21 cellular contexts compared by ENCODE assay signal in genomic region chr9:129875687-129876395, GRCh38. TPM values are rescaled to one million over a fixed set of nuclear protein-coding genes. Genes with fewer than 3 reads are reported as not detected.
A peak's percentile ranks its signal among the peaks of the same experiment; 100 is the strongest.
DNase-seq lines count a peak whose midpoint lies in the region; ATAC-seq and TF ChIP-seq lines count a peak whose summit lies in the region.
"Had no signal": no experiment of that assay in that cellular context is flagged by ENCODE, and none has a peak within 500 bp of the region (broad histone marks: within the 10 kb centered on the region; RNA-seq: fewer than 3 reads in every experiment).

No MANE protein-coding gene starts in this region.

- POLR2A ChIA-PET in activated CD8-positive, alpha-beta T cell treated with anti-CD3 and anti-CD28 coated beads, Interleukin-2, amount 10 ng/mL, durations not matched to agents 7 days and 5 days (lab: Charles Lee) = interaction anchor here (0.6 to 1.3 kb wide), 4 partner anchors 11 to 17 kb away, joined by 3 to 5 read pairs (median 3); no protein-coding TSS in a partner anchor
- POLR2A ChIA-PET in activated CD8-positive, alpha-beta T cell treated with anti-CD3 and anti-CD28 coated beads for 36 hours (lab: Charles Lee) = interaction anchor here (1.0 to 4.4 kb wide), 2 partner anchors 7 to 41 kb away, joined by 3 to 31 read pairs; partner anchors contain the start of genes C9orf78 and USP20
- POLR2A ChIA-PET in IMR-90 (lab: Charles Lee; ENCODE audit: unreplicated experiment) = no interaction called here
- POLR2A ChIA-PET in activated naive CD8-positive, alpha-beta T cell treated with anti-CD3 and anti-CD28 coated beads, Interleukin-2, amount 10 ng/mL, durations not matched to agents 7 days and 5 days (lab: Charles Lee) = interaction anchor here (1.0 kb wide), 1 partner anchor 11 kb away, joined by 3 read pairs; no protein-coding TSS in a partner anchor
- POLR2A ChIA-PET in naive thymus-derived CD4-positive, alpha-beta T cell (lab: Charles Lee) = interaction anchor here (0.8 to 1.1 kb wide), 2 partner anchors 37 to 39 kb away, joined by 3 read pairs; no protein-coding TSS in a partner anchor

- H2AK9ac ChIP-seq in IMR-90 (replicated peaks; ENCODE audit: low read depth, low read length, poor library complexity) = peak overlapping the region; percentile 42

- H2BK5ac ChIP-seq in IMR-90 (ENCODE audit: low read depth, low read length, poor library complexity, severe bottlenecking) = no peak overlapping the region

- DNase-seq in activated CD8-positive, alpha-beta T cell treated with anti-CD3 and anti-CD28 coated beads, Interleukin-2, amount 10 ng/mL, durations not matched to agents 7 days and 5 days = no peak
- DNase-seq in activated CD8-positive, alpha-beta T cell treated with anti-CD3 and anti-CD28 coated beads for 36 hours = no peak
- peak; percentile 22 for DNase-seq in IMR-90
- no peak for DNase-seq in activated naive CD8-positive, alpha-beta T cell treated with anti-CD3 and anti-CD28 coated beads, Interleukin-2, amount 10 ng/mL, durations not matched to agents 7 days and 5 days
- no peak for DNase-seq in naive thymus-derived CD4-positive, alpha-beta T cell
- DNase-seq in endodermal cell = no peak
- DNase-seq in NCI-H2107 (lab: John Stamatoyannopoulos, UW) = no peak
- DNase-seq: activated CD4-positive, alpha-beta T cell treated with anti-CD3 and anti-CD28 coated beads, Interleukin-2, amount 50 U/mL, for 4 hours; activated gamma-delta T cell treated with Interleukin-2 at 50 U/mL for 16 hours; activated T-cell treated with anti-CD3 and anti-CD28 coated beads for 4 hours; amniotic stem cell; Caco-2; heart right ventricle; NCI-H187 treated with DMSO at 0.1 percent for 48 hours; nephron progenitor cell; sigmoid colon had no signal

- no peak overlapping the region for H3K4ac ChIP-seq in IMR-90 (ENCODE audit: low read depth, low read length)

- no peak overlapping the region for H3K56ac ChIP-seq in IMR-90 (ENCODE audit: extremely low read depth, insufficient read depth, low read length)

- H2AFZ ChIP-seq in IMR-90 (replicated peaks; ENCODE audit: low read length, poor library complexity) = no peak overlapping the region

- H3K14ac ChIP-seq in IMR-90 (replicated peaks; ENCODE audit: low read depth, low read length) = no peak overlapping the region

- H2BK20ac ChIP-seq in IMR-90 (ENCODE audit: low read depth, low read length) = no peak overlapping the region

- H4K8ac ChIP-seq in IMR-90 (ENCODE audit: low read depth in 2 of 2, low read length in 2 of 2) = no peak overlapping the region

- BruUV-seq in IMR-90 (replicated peaks; lab: Mats Ljungman, UMichigan) = no TSS peak

- no peak overlapping the region for H4K91ac ChIP-seq in IMR-90 (ENCODE audit: insufficient read depth, low read depth, low read length)

- no peak for TF ChIP-seq POLR2A in IMR-90 (IDR thresholded peaks at IDR 0.05; ENCODE audit: low read depth, low read length)

- dilution Hi-C loops in IMR-90 (cut with HindIII; ENCODE audit: low sequenced_read_pairs, unreplicated experiment) = no loop called here

- no peaks in the 10 kb centered on the region for H3K27me3 Mint-ChIP-seq in activated CD8-positive, alpha-beta T cell treated with anti-CD3 and anti-CD28 coated beads, Interleukin-2, amount 10 ng/mL, durations not matched to agents 7 days and 5 days (ENCODE audit: low read depth)
- H3K27me3 Mint-ChIP-seq in activated CD8-positive, alpha-beta T cell treated with anti-CD3 and anti-CD28 coated beads for 36 hours = no peaks in the 10 kb centered on the region
- H3K27me3 Mint-ChIP-seq in activated naive CD8-positive, alpha-beta T cell treated with anti-CD3 and anti-CD28 coated beads, Interleukin-2, amount 10 ng/mL, durations not matched to agents 7 days and 5 days = no peaks in the 10 kb centered on the region
- H3K27me3 Mint-ChIP-seq in naive thymus-derived CD4-positive, alpha-beta T cell = no peaks in the 10 kb centered on the region
- H3K27me3 Mint-ChIP-seq in endodermal cell (ENCODE audit: insufficient read depth) = no peaks in the 10 kb centered on the region
- H3K27me3 Mint-ChIP-seq: B cell had no signal

- in situ Hi-C loops in IMR-90 (cut with MboI; ENCODE audit: low sequenced_read_pairs) = loop anchor here (25.0 kb wide), 1 partner anchor 186 kb away; the partner anchor contains the start of gene GPR107

- 99% methylated on average over 16 of the region's 27 CpGs; no CpG with 5 or more reads in 1 of the 2 experiments for WGBS in IMR-90 (ENCODE audit: extremely low coverage in 2 of 2, insufficient read length in 1 of 2), 2 experiments
- 93 to 96% methylated on average over 20 to 27 of the region's 27 CpGs for WGBS in endodermal cell (ENCODE audit: insufficient coverage in 1 of 2, insufficient read length in 1 of 2), 2 experiments

- peaks cover 54% of the 10 kb centered on the region for H3K4me1 Mint-ChIP-seq in activated CD8-positive, alpha-beta T cell treated with anti-CD3 and anti-CD28 coated beads, Interleukin-2, amount 10 ng/mL, durations not matched to agents 7 days and 5 days (ENCODE audit: low read depth)
- peaks cover 22% of the 10 kb centered on the region for H3K4me1 Mint-ChIP-seq in activated CD8-positive, alpha-beta T cell treated with anti-CD3 and anti-CD28 coated beads for 36 hours (ENCODE audit: low read depth)
- H3K4me1 Mint-ChIP-seq in activated naive CD8-positive, alpha-beta T cell treated with anti-CD3 and anti-CD28 coated beads, Interleukin-2, amount 10 ng/mL, durations not matched to agents 7 days and 5 days = peaks cover 18% of the 10 kb centered on the region
- H3K4me1 Mint-ChIP-seq in naive thymus-derived CD4-positive, alpha-beta T cell = peaks cover 18 to 50% (median 28%) of the 10 kb centered on the region in 7 donors
- H3K4me1 Mint-ChIP-seq in endodermal cell = no peaks in the 10 kb centered on the region

- H3K27ac ChIP-seq in IMR-90 (ENCODE audit: insufficient read depth, low read length) (no peak overlapping the region), endodermal cell (ENCODE audit: low read depth, low read length) (no peak overlapping the region)
- H3K27ac ChIP-seq in naive thymus-derived CD4-positive, alpha-beta T cell (ENCODE audit: low read depth, low read length) = peak overlapping the region; percentile 29
- H3K27ac ChIP-seq: sigmoid colon had no signal

- H2AK5ac ChIP-seq in IMR-90 (ENCODE audit: low read depth, low read length) = no peak overlapping the region

- no peaks in the 10 kb centered on the region for H3K27me3 ChIP-seq in IMR-90 (ENCODE audit: control insufficient read depth, insufficient read depth, low read length)
- no peaks in the 10 kb centered on the region for H3K27me3 ChIP-seq in naive thymus-derived CD4-positive, alpha-beta T cell (ENCODE audit: control insufficient read depth in 2 of 2, insufficient read depth in 2 of 2, low read length in 2 of 2)
- H3K27me3 ChIP-seq in endodermal cell (ENCODE audit: control insufficient read depth, insufficient read depth, low read length, poor library complexity, severe bottlenecking) = no peaks in the 10 kb centered on the region
- H3K27me3 ChIP-seq: heart right ventricle, sigmoid colon had no signal

- intact Hi-C loops in activated CD8-positive, alpha-beta T cell treated with anti-CD3 and anti-CD28 coated beads for 36 hours (cut with micrococcal nuclease) = no loop called here
- intact Hi-C loops in IMR-90 (cut with micrococcal nuclease) = no loop called here
- intact Hi-C loops in naive thymus-derived CD4-positive, alpha-beta T cell (cut with micrococcal nuclease) = no loop called here

- peak overlapping the region; percentile 86 for H3K27ac Mint-ChIP-seq in activated CD8-positive, alpha-beta T cell treated with anti-CD3 and anti-CD28 coated beads, Interleukin-2, amount 10 ng/mL, durations not matched to agents 7 days and 5 days
- H3K27ac Mint-ChIP-seq in activated CD8-positive, alpha-beta T cell treated with anti-CD3 and anti-CD28 coated beads for 36 hours = no peak overlapping the region
- peak overlapping the region; percentile 34 for H3K27ac Mint-ChIP-seq in activated naive CD8-positive, alpha-beta T cell treated with anti-CD3 and anti-CD28 coated beads, Interleukin-2, amount 10 ng/mL, durations not matched to agents 7 days and 5 days
- H3K27ac Mint-ChIP-seq in naive thymus-derived CD4-positive, alpha-beta T cell = no peak overlapping the region
- no peak overlapping the region for H3K27ac Mint-ChIP-seq in endodermal cell
- H3K27ac Mint-ChIP-seq: B cell, nephron progenitor cell had no signal

- no peak overlapping the region for H3K4me2 ChIP-seq in IMR-90 (ENCODE audit: low read depth, low read length)
- H3K4me2 ChIP-seq: SK-N-SH had no signal

- H4K5ac ChIP-seq in IMR-90 (ENCODE audit: low read depth, low read length) = no peak overlapping the region

- no peak overlapping the region for H2BK120ac ChIP-seq in IMR-90 (ENCODE audit: low read depth, low read length)

- H3K4me3 ChIP-seq in IMR-90 (ENCODE audit: insufficient read depth, low read depth, low read length) (no peak overlapping the region), endodermal cell (ENCODE audit: low read length) (no peak overlapping the region)
- H3K4me3 ChIP-seq in naive thymus-derived CD4-positive, alpha-beta T cell (ENCODE audit: low read length) = no peak overlapping the region
- H3K4me3 ChIP-seq: heart right ventricle, sigmoid colon had no signal

- no peak for ATAC-seq in activated CD8-positive, alpha-beta T cell treated with anti-CD3 and anti-CD28 coated beads, Interleukin-2, amount 10 ng/mL, durations not matched to agents 7 days and 5 days
- ATAC-seq in activated CD8-positive, alpha-beta T cell treated with anti-CD3 and anti-CD28 coated beads for 36 hours = no peak
- ATAC-seq in IMR-90 (ENCODE audit: low read depth) = no peak
- ATAC-seq in activated naive CD8-positive, alpha-beta T cell treated with anti-CD3 and anti-CD28 coated beads, Interleukin-2, amount 10 ng/mL, durations not matched to agents 7 days and 5 days (ENCODE audit: low read depth) = no peak
- ATAC-seq in naive thymus-derived CD4-positive, alpha-beta T cell = no peak
- ATAC-seq in GM21423 (IDR thresholded peaks at IDR 0.05; ENCODE audit: unreplicated experiment) = no peak
- ATAC-seq: left lobe of liver, Panc1 had no signal

- no peak overlapping the region for H3K9ac ChIP-seq in IMR-90 (ENCODE audit: low read depth, low read length)
- no peak overlapping the region for H3K9ac ChIP-seq in endodermal cell (ENCODE audit: extremely low read depth, low read length, poor library complexity, severe bottlenecking)
- H3K9ac ChIP-seq: SK-N-SH had no signal

- no peaks in the 10 kb centered on the region for H3K79me1 ChIP-seq in IMR-90 (ENCODE audit: low read depth in 1 of 2, low read length in 2 of 2)

- H4K20me1 ChIP-seq in IMR-90 (ENCODE audit: insufficient read depth, low read length) = no peaks in the 10 kb centered on the region

- H3K18ac ChIP-seq in IMR-90 (ENCODE audit: low read depth, low read length) = no peak overlapping the region

- no peaks in the 10 kb centered on the region for H3K9me3 Mint-ChIP-seq in activated CD8-positive, alpha-beta T cell treated with anti-CD3 and anti-CD28 coated beads, Interleukin-2, amount 10 ng/mL, durations not matched to agents 7 days and 5 days (ENCODE audit: insufficient read depth)
- H3K9me3 Mint-ChIP-seq in activated CD8-positive, alpha-beta T cell treated with anti-CD3 and anti-CD28 coated beads for 36 hours = no peaks in the 10 kb centered on the region
- no peaks in the 10 kb centered on the region for H3K9me3 Mint-ChIP-seq in activated naive CD8-positive, alpha-beta T cell treated with anti-CD3 and anti-CD28 coated beads, Interleukin-2, amount 10 ng/mL, durations not matched to agents 7 days and 5 days
- no peaks in the 10 kb centered on the region for H3K9me3 Mint-ChIP-seq in naive thymus-derived CD4-positive, alpha-beta T cell
- H3K9me3 Mint-ChIP-seq in endodermal cell = no peaks in the 10 kb centered on the region
- H3K9me3 Mint-ChIP-seq: nephron progenitor cell had no signal

- H3K4me1 ChIP-seq in IMR-90 (ENCODE audit: control insufficient read depth, insufficient read depth, low read length) (no peaks in the 10 kb centered on the region), endodermal cell (ENCODE audit: control insufficient read depth, insufficient read depth, low read length) (no peaks in the 10 kb centered on the region)
- peaks cover 9 to 14% of the 10 kb centered on the region in 2 donors for H3K4me1 ChIP-seq in naive thymus-derived CD4-positive, alpha-beta T cell (ENCODE audit: control insufficient read depth in 2 of 2, insufficient read depth in 2 of 2, low read length in 2 of 2)
- H3K4me1 ChIP-seq: Caco-2, heart right ventricle had no signal

- no peak for TF ChIP-seq CTCF in activated CD8-positive, alpha-beta T cell treated with anti-CD3 and anti-CD28 coated beads for 36 hours (IDR thresholded peaks at IDR 0.05)
- TF ChIP-seq CTCF in IMR-90 (conservative IDR thresholded peaks at IDR 0.05; ENCODE audit: low read depth, low read length) (no peak), endodermal cell (conservative IDR thresholded peaks at IDR 0.05) (no peak)

- H2BK15ac ChIP-seq in IMR-90 (ENCODE audit: low read depth, low read length) = no peak overlapping the region

- H3K23ac ChIP-seq in IMR-90 (ENCODE audit: low read depth, low read length) = no peak overlapping the region

- H3K9me3 ChIP-seq in IMR-90 (ENCODE audit: control insufficient read depth, insufficient read depth, low read length) (no peaks in the 10 kb centered on the region), endodermal cell (ENCODE audit: control insufficient read depth, low read length) (no peaks in the 10 kb centered on the region)
- H3K9me3 ChIP-seq in naive thymus-derived CD4-positive, alpha-beta T cell (ENCODE audit: control insufficient read depth in 2 of 3, low read length in 3 of 3) = no peaks in the 10 kb centered on the region
- H3K9me3 ChIP-seq: Caco-2, heart right ventricle, sigmoid colon, SK-N-SH had no signal

- peaks cover 43% of the 10 kb centered on the region for H3K36me3 ChIP-seq in IMR-90 (ENCODE audit: control insufficient read depth, insufficient read depth, low read length)
- H3K36me3 ChIP-seq in naive thymus-derived CD4-positive, alpha-beta T cell (ENCODE audit: control insufficient read depth in 2 of 3, insufficient read depth in 3 of 3, low read length in 3 of 3) = peaks cover 0 to 56% (median 0%) of the 10 kb centered on the region in 3 experiments
- H3K36me3 ChIP-seq in endodermal cell (ENCODE audit: control insufficient read depth, insufficient read depth, low read length) = peaks cover 10% of the 10 kb centered on the region

- H3K9me1 ChIP-seq in IMR-90 (ENCODE audit: insufficient read depth, low read length) = peaks cover 3% of the 10 kb centered on the region; the same call in 1 of the 2 replicates

- peaks cover 72% of the 10 kb centered on the region for H3K36me3 Mint-ChIP-seq in activated CD8-positive, alpha-beta T cell treated with anti-CD3 and anti-CD28 coated beads, Interleukin-2, amount 10 ng/mL, durations not matched to agents 7 days and 5 days (ENCODE audit: low read depth)
- peaks cover 34% of the 10 kb centered on the region for H3K36me3 Mint-ChIP-seq in activated CD8-positive, alpha-beta T cell treated with anti-CD3 and anti-CD28 coated beads for 36 hours (ENCODE audit: low read depth)
- H3K36me3 Mint-ChIP-seq in activated naive CD8-positive, alpha-beta T cell treated with anti-CD3 and anti-CD28 coated beads, Interleukin-2, amount 10 ng/mL, durations not matched to agents 7 days and 5 days = peaks cover 24% of the 10 kb centered on the region
- H3K36me3 Mint-ChIP-seq in naive thymus-derived CD4-positive, alpha-beta T cell = peaks cover 4 to 34% (median 13%) of the 10 kb centered on the region in 5 donors
- peaks cover 31% of the 10 kb centered on the region for H3K36me3 Mint-ChIP-seq in endodermal cell (ENCODE audit: low read depth)

- CTCF ChIA-PET in activated CD8-positive, alpha-beta T cell treated with anti-CD3 and anti-CD28 coated beads, Interleukin-2, amount 10 ng/mL, durations not matched to agents 7 days and 5 days (lab: Charles Lee) = interaction anchor here (0.9 kb wide), 1 partner anchor 37 kb away, joined by 3 read pairs; no protein-coding TSS in a partner anchor
- CTCF ChIA-PET in activated CD8-positive, alpha-beta T cell treated with anti-CD3 and anti-CD28 coated beads for 36 hours (lab: Charles Lee) = interaction anchor here (1.1 to 1.4 kb wide), 2 partner anchors 8 to 11 kb away, joined by 3 read pairs; no protein-coding TSS in a partner anchor
- CTCF ChIA-PET in IMR-90 (lab: Yijun Ruan, JAX) = no interaction called here
- CTCF ChIA-PET in naive thymus-derived CD4-positive, alpha-beta T cell (lab: Charles Lee) = interaction anchor here (1.0 kb wide), 1 partner anchor 9 kb away, joined by 3 read pairs; no protein-coding TSS in a partner anchor

- no peak overlapping the region for H3K4me3 Mint-ChIP-seq in activated CD8-positive, alpha-beta T cell treated with anti-CD3 and anti-CD28 coated beads, Interleukin-2, amount 10 ng/mL, durations not matched to agents 7 days and 5 days
- H3K4me3 Mint-ChIP-seq in activated CD8-positive, alpha-beta T cell treated with anti-CD3 and anti-CD28 coated beads for 36 hours = no peak overlapping the region
- H3K4me3 Mint-ChIP-seq in activated naive CD8-positive, alpha-beta T cell treated with anti-CD3 and anti-CD28 coated beads, Interleukin-2, amount 10 ng/mL, durations not matched to agents 7 days and 5 days = no peak overlapping the region
- no peak overlapping the region for H3K4me3 Mint-ChIP-seq in naive thymus-derived CD4-positive, alpha-beta T cell
- no peak overlapping the region for H3K4me3 Mint-ChIP-seq in endodermal cell
- H3K4me3 Mint-ChIP-seq: B cell, nephron progenitor cell had no signal

- no peak for TF ChIP-seq RAD21 in IMR-90 (IDR thresholded peaks at IDR 0.05; ENCODE audit: low read length)

RNA-seq across cellular contexts. Expression of gene USP20, which starts 40.6 kb away (rescaled TPM):
- total RNA-seq in activated CD8-positive, alpha-beta T cell treated with anti-CD3 and anti-CD28 coated beads, Interleukin-2, amount 10 ng/mL, durations not matched to agents 7 days and 5 days = 10 to 100 TPM; 86.2 to 87.4 TPM
- 10 to 100 TPM; 55.3 to 55.9 TPM for total RNA-seq in activated CD8-positive, alpha-beta T cell treated with anti-CD3 and anti-CD28 coated beads for 36 hours
- total RNA-seq in IMR-90 (2012; rRNA removed) = 3.8 and 4.4 TPM in 2 replicates
- 21.6 and 26.4 TPM in 2 replicates for polyA plus RNA-seq in IMR-90 (2012; rRNA removed)
- polyA plus RNA-seq in IMR-90 (2012; cell fraction: cytosol; rRNA removed) = 11.6 and 19.9 TPM in 2 replicates
- polyA plus RNA-seq in IMR-90 (2012; cell fraction: nucleus; rRNA removed; ENCODE audit: low replicate concordance) = 70.4 and 183 TPM in 2 replicates
- 100 to 1,000 TPM; 107 to 111 TPM for total RNA-seq in activated naive CD8-positive, alpha-beta T cell treated with anti-CD3 and anti-CD28 coated beads, Interleukin-2, amount 10 ng/mL, durations not matched to agents 7 days and 5 days
- 100 to 1,000 TPM in 3 of 5 experiments, 10 to 100 TPM in 2; 94.9 to 156 (median 118) TPM for total RNA-seq in naive thymus-derived CD4-positive, alpha-beta T cell
- polyA plus RNA-seq in naive thymus-derived CD4-positive, alpha-beta T cell = 10 to 100 TPM; 41.0 to 87.2 TPM
- total RNA-seq in endodermal cell = 10 to 100 TPM; 24.4 to 25.8 TPM
- polyA plus RNA-seq in endodermal cell (2013, experiment 1 of 2) = 23.8 TPM
- polyA plus RNA-seq in endodermal cell (2013, experiment 2 of 2) = 20.7 TPM

RNA-seq across cellular contexts. Expression of gene C9orf78, which starts 40.8 kb away (rescaled TPM):
- total RNA-seq in activated CD8-positive, alpha-beta T cell treated with anti-CD3 and anti-CD28 coated beads, Interleukin-2, amount 10 ng/mL, durations not matched to agents 7 days and 5 days = 10 to 100 TPM; 89.7 to 91.7 TPM
- total RNA-seq in activated CD8-positive, alpha-beta T cell treated with anti-CD3 and anti-CD28 coated beads for 36 hours = 10 to 100 TPM; 44.5 to 51.7 TPM
- total RNA-seq in IMR-90 (2012; rRNA removed) (29.8 and 57.5 TPM in 2 replicates), endodermal cell (10 to 100 TPM; 29.9 to 34.1 TPM)
- 36.7 and 46.0 TPM in 2 replicates for polyA plus RNA-seq in IMR-90 (2012; rRNA removed)
- polyA plus RNA-seq in IMR-90 (2012; cell fraction: cytosol; rRNA removed) = 18.7 and 18.8 TPM in 2 replicates
- 3.1 and 12.3 TPM in 2 replicates for polyA plus RNA-seq in IMR-90 (2012; cell fraction: nucleus; rRNA removed; ENCODE audit: low replicate concordance)
- 10 to 100 TPM; 71.4 to 73.4 TPM for total RNA-seq in activated naive CD8-positive, alpha-beta T cell treated with anti-CD3 and anti-CD28 coated beads, Interleukin-2, amount 10 ng/mL, durations not matched to agents 7 days and 5 days
- 100 to 1,000 TPM in 2 of 5 experiments, 10 to 100 TPM in 3; 66.2 to 118 (median 95.8) TPM for total RNA-seq in naive thymus-derived CD4-positive, alpha-beta T cell
- 100 to 1,000 TPM; 175 to 234 TPM for polyA plus RNA-seq in naive thymus-derived CD4-positive, alpha-beta T cell
- 42.8 TPM for polyA plus RNA-seq in endodermal cell (2013, experiment 1 of 2)
- 38.7 TPM for polyA plus RNA-seq in endodermal cell (2013, experiment 2 of 2)

RNA-seq across cellular contexts. Expression of gene TOR1A, which starts 51.9 kb away (rescaled TPM):
- total RNA-seq in activated CD8-positive, alpha-beta T cell treated with anti-CD3 and anti-CD28 coated beads, Interleukin-2, amount 10 ng/mL, durations not matched to agents 7 days and 5 days = 10 to 100 TPM; 54.6 to 58.4 TPM
- total RNA-seq in activated CD8-positive, alpha-beta T cell treated with anti-CD3 and anti-CD28 coated beads for 36 hours = 10 to 100 TPM; 31.9 to 32.4 TPM
- 27.1 and 34.4 TPM in 2 replicates for total RNA-seq in IMR-90 (2012; rRNA removed)
- polyA plus RNA-seq in IMR-90 (2012; rRNA removed) = 67.5 and 74.2 TPM in 2 replicates
- 38.0 and 47.1 TPM in 2 replicates for polyA plus RNA-seq in IMR-90 (2012; cell fraction: cytosol; rRNA removed)
- polyA plus RNA-seq in IMR-90 (2012; cell fraction: nucleus; rRNA removed; ENCODE audit: low replicate concordance) = 16.4 and 30.6 TPM in 2 replicates
- total RNA-seq in activated naive CD8-positive, alpha-beta T cell treated with anti-CD3 and anti-CD28 coated beads, Interleukin-2, amount 10 ng/mL, durations not matched to agents 7 days and 5 days = 10 to 100 TPM; 46.6 to 47.2 TPM
- 10 to 100 TPM; 13.8 to 52.9 (median 34.7) TPM for total RNA-seq in naive thymus-derived CD4-positive, alpha-beta T cell
- polyA plus RNA-seq in naive thymus-derived CD4-positive, alpha-beta T cell = 10 to 100 TPM; 48.9 to 68.2 TPM
- total RNA-seq in endodermal cell = 10 to 100 TPM; 48.4 to 49.9 TPM
- 40.8 TPM for polyA plus RNA-seq in endodermal cell (2013, experiment 1 of 2)
- 38.2 TPM for polyA plus RNA-seq in endodermal cell (2013, experiment 2 of 2)

Comparison
In these comparisons a context has a peak if more than half of its experiments do, and no peak if none do; other contexts are left out.
1. H3K27ac Mint-ChIP-seq: peak in activated CD8-positive, alpha-beta T cell treated with anti-CD3 and anti-CD28 coated beads, Interleukin-2, amount 10 ng/mL, durations not matched to agents 7 days and 5 days (single experiment) and activated naive CD8-positive, alpha-beta T cell treated with anti-CD3 and anti-CD28 coated beads, Interleukin-2, amount 10 ng/mL, durations not matched to agents 7 days and 5 days (single experiment); none in activated CD8-positive, alpha-beta T cell treated with anti-CD3 and anti-CD28 coated beads for 36 hours (single experiment), naive thymus-derived CD4-positive, alpha-beta T cell (0 of 9) and endodermal cell (single experiment).